In the genomic region with DNA sequence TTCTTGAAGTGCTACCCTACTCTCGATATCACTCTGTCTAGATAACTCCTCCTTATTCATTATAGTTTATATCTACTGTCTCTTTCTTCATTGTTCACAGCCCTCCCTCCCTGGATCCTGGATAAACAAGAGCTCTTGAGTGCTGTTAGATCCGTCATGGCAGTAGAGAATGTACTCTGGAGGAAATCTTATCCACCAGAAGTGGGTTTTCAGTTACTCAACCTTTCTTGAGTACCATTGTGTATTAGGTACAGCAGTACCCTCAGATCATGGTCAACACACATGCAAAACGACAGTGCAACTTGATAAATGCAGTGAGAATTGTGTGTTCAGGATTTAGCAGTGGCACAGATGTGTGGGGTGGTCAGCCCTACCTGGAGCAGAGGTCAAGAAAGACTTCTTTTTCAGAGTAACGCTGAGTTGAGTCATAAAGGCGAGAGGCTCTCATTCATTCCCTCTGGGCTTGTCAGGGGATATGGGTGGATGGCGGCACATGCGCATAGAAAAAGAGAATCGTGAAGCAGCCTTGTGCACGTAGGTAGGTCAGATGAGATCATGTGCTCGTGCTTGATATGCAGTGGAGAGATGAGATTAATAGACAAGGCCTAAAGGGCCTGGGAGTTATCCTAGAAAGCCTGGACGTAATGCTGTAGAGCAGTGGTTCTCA, we compare ENCODE assay signal across 13 cellular contexts.
"Had no signal": no experiment of that assay in that cellular context is flagged by ENCODE, and none has a peak within 500 bp of the region (broad histone marks: within the 10 kb centered on the region; RNA-seq: fewer than 3 reads in every experiment).

No MANE protein-coding gene starts in this region.

- H3K27ac ChIP-seq: gastroesophageal sphincter had no signal

- H3K27ac Mint-ChIP-seq: activated T-helper 17 cell treated with anti-CD3 and anti-CD28 coated beads, Interleukin-2, amount 50 U/mL, for 72 hours; natural killer cell; progenitor cell of endocrine pancreas had no signal

- H3K4me1 ChIP-seq: gastroesophageal sphincter had no signal

- H3K27me3 ChIP-seq: gastroesophageal sphincter had no signal

- ATAC-seq: activated T-helper 17 cell treated with anti-CD3 and anti-CD28 coated beads, Interleukin-2, amount 50 U/mL, for 72 hours; gastroesophageal sphincter; left cardiac atrium; right cardiac atrium; stimulated activated naive CD8-positive, alpha-beta T cell treated with anti-CD3 and anti-CD28 coated beads, Interleukin-15, Interleukin-2, amounts not matched to agents 100 U/mL and 50 U/mL, for 24 hours had no signal

- H3K27me3 Mint-ChIP-seq: activated T-helper 17 cell treated with anti-CD3 and anti-CD28 coated beads, Interleukin-2, amount 50 U/mL, for 72 hours; progenitor cell of endocrine pancreas had no signal

- H3K9me3 Mint-ChIP-seq: activated T-helper 17 cell treated with anti-CD3 and anti-CD28 coated beads, Interleukin-2, amount 50 U/mL, for 72 hours; natural killer cell had no signal

- H3K4me3 Mint-ChIP-seq: activated T-helper 17 cell treated with anti-CD3 and anti-CD28 coated beads, Interleukin-2, amount 50 U/mL, for 72 hours; natural killer cell had no signal

- H3K4me3 ChIP-seq: gastroesophageal sphincter had no signal

- DNase-seq: activated CD4-positive, alpha-beta T cell treated with anti-CD3 and anti-CD28 coated beads, Interleukin-2, amount 50 U/mL, for 1 hour; activated CD4-positive, CD25-positive, alpha-beta regulatory T cell; activated naive CD4-positive, alpha-beta T cell treated with Interleukin-2 at 50 U/mL for 16 hours; left cardiac atrium; natural killer cell; right cardiac atrium; small intestine; stimulated activated CD4-positive, alpha-beta T cell treated with anti-CD3 and anti-CD28 coated beads, Interleukin-4, amount 100 ng/mL, for 24 hours; stimulated activated naive CD8-positive, alpha-beta T cell treated with anti-CD3 and anti-CD28 coated beads, Interleukin-15, Interleukin-2, amounts not matched to agents 100 U/mL and 50 U/mL, for 24 hours; T-helper 2 cell had no signal

- H3K4me1 Mint-ChIP-seq: activated T-helper 17 cell treated with anti-CD3 and anti-CD28 coated beads, Interleukin-2, amount 50 U/mL, for 72 hours; natural killer cell had no signal

- H3K9me3 ChIP-seq: gastroesophageal sphincter had no signal

- H3K36me3 Mint-ChIP-seq: natural killer cell had no signal
